11 cellular contexts compared by ENCODE assay signal in the genomic region with DNA sequence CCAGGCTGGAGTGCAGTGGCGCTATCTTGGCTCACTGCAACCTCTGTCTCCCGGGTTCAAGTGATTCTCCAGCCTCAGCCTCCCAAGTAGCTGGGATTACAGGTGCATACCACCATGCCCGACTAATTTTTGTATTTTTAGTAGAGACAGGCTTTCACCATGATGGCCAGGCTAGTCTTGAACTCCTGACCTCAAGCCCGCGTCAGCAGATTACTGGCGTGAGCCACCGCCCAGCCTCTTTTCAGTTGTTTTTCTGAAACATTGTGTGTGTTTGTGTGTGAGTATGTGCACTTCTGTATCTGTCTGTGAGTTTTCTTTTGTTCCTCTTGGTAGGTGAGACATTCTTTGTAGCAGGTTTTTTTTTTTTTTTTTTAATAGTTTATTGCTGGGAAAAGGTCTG. TPM values are rescaled to one million over a fixed set of nuclear protein-coding genes. Genes with fewer than 3 reads are reported as not detected.
DNase-seq lines count a peak whose midpoint lies in the region; ATAC-seq and TF ChIP-seq lines count a peak whose summit lies in the region.
"Not testable (repeated sequence)": the region's sequence is repeated elsewhere in the genome, so short reads cannot be mapped to it uniquely, and the experiment has no call there.
"Had no signal": no experiment of that assay in that cellular context is flagged by ENCODE, and none has a peak within 500 bp of the region (broad histone marks: within the 10 kb centered on the region; RNA-seq: fewer than 3 reads in every experiment).

No MANE protein-coding gene starts in this region.

- not testable (repeated sequence) for DNase-seq in Caco-2; effector memory CD4-positive, alpha-beta T cell; naive thymus-derived CD4-positive, alpha-beta T cell; spleen
- DNase-seq in SJSA1 (ENCODE audit: low read depth in 1 of 2, low spot score in 2 of 2), result peak; percentile 42 to 58
- peak; percentile 31 for DNase-seq in activated CD4-positive, alpha-beta memory T cell treated with anti-CD3 and anti-CD28 coated beads for 36 hours

- peaks cover 28% of the 10 kb centered on the region for H3K4me1 Mint-ChIP-seq in Caco-2 (ENCODE audit: low read depth, unreplicated experiment)
- peaks cover 78% of the 10 kb centered on the region for H3K4me1 Mint-ChIP-seq in activated CD4-positive, alpha-beta memory T cell treated with anti-CD3 and anti-CD28 coated beads for 36 hours (ENCODE audit: low read depth)
- H3K4me1 Mint-ChIP-seq in activated naive CD4-positive, alpha-beta T cell treated with anti-CD3 and anti-CD28 coated beads, Interleukin-2, amount 50 U/mL, for 24 hours, result peaks cover 88% of the 10 kb centered on the region
- H3K4me1 Mint-ChIP-seq in naive thymus-derived CD4-positive, alpha-beta T cell, result peaks cover 58 to 95% (median 81%) of the 10 kb centered on the region in 7 donors

- H3K4me3 Mint-ChIP-seq in Caco-2 (ENCODE audit: unreplicated experiment); activated CD4-positive, alpha-beta memory T cell treated with anti-CD3 and anti-CD28 coated beads for 36 hours: not testable (repeated sequence)
- peak overlapping the region; percentile 79 for H3K4me3 Mint-ChIP-seq in activated naive CD4-positive, alpha-beta T cell treated with anti-CD3 and anti-CD28 coated beads, Interleukin-2, amount 50 U/mL, for 24 hours
- peak overlapping the region; percentile 18 to 94 (median 79) for H3K4me3 Mint-ChIP-seq in naive thymus-derived CD4-positive, alpha-beta T cell

- H3K36me3 Mint-ChIP-seq in Caco-2 (ENCODE audit: insufficient read depth, unreplicated experiment), result peaks cover 52% of the 10 kb centered on the region
- peaks cover 33% of the 10 kb centered on the region for H3K36me3 Mint-ChIP-seq in activated CD4-positive, alpha-beta memory T cell treated with anti-CD3 and anti-CD28 coated beads for 36 hours
- peaks cover 11% of the 10 kb centered on the region for H3K36me3 Mint-ChIP-seq in activated naive CD4-positive, alpha-beta T cell treated with anti-CD3 and anti-CD28 coated beads, Interleukin-2, amount 50 U/mL, for 24 hours
- peaks cover 0 to 40% (median 26%) of the 10 kb centered on the region in 5 donors for H3K36me3 Mint-ChIP-seq in naive thymus-derived CD4-positive, alpha-beta T cell

- WGBS in spleen, 5 donors, result 68 to 86% (median 81%) methylated on average over 7 of the region's 7 CpGs

- not testable (repeated sequence) for BruUV-seq in Caco-2 (replicated peaks; lab: Mats Ljungman, UMichigan)

- H3K4me3 ChIP-seq in Caco-2 (ENCODE audit: low read depth, low read length); SJSA1; effector memory CD4-positive, alpha-beta T cell (ENCODE audit: insufficient read depth, low read depth, low read length, poor library complexity, severe bottlenecking); naive thymus-derived CD4-positive, alpha-beta T cell (ENCODE audit: low read length); spleen: not testable (repeated sequence)

- intact Hi-C loops in Caco-2 (cut with micrococcal nuclease; ENCODE audit: unreplicated experiment); activated CD4-positive, alpha-beta memory T cell treated with anti-CD3 and anti-CD28 coated beads for 36 hours (cut with micrococcal nuclease); naive thymus-derived CD4-positive, alpha-beta T cell (cut with micrococcal nuclease); spleen (cut with DNase I; ENCODE audit: low total_unique reads): not testable (repeated sequence)

- not testable (repeated sequence) for H3K27me3 ChIP-seq in Caco-2 (replicated peaks; ENCODE audit: control insufficient read depth, insufficient read depth, low read length); SJSA1 (replicated peaks); effector memory CD4-positive, alpha-beta T cell (replicated peaks; ENCODE audit: control insufficient read depth, insufficient read depth, low read length, poor library complexity, severe bottlenecking); naive thymus-derived CD4-positive, alpha-beta T cell (ENCODE audit: control insufficient read depth in 2 of 2, insufficient read depth in 2 of 2, low read length in 2 of 2); spleen (replicated peaks in 1 of 7)

- not testable (repeated sequence) for TF ChIP-seq CTCF in Caco-2 (IDR thresholded peaks at IDR 0.05; ENCODE audit: insufficient read depth in 1 of 2, low read depth in 1 of 2, low read length in 1 of 2, severe bottlenecking in 1 of 2, unreplicated experiment in 1 of 2); spleen (IDR thresholded peaks at IDR 0.05 in 8 of 11, conservative IDR thresholded peaks at IDR 0.05 in 3 of 11)

- CTCF ChIA-PET in Caco-2 (lab: Charles Lee), result not testable (repeated sequence)
- CTCF ChIA-PET in activated CD4-positive, alpha-beta memory T cell treated with anti-CD3 and anti-CD28 coated beads for 36 hours (lab: Charles Lee), result interaction anchor here (3.1 to 6.5 kb wide), 2 partner anchors 10 to 57 kb away, joined by 11 to 69 read pairs; a partner anchor contains a TSS
- CTCF ChIA-PET in naive thymus-derived CD4-positive, alpha-beta T cell (lab: Charles Lee), result interaction anchor here (0.8 to 1.6 kb wide), 4 partner anchors 8 to 55 kb away, joined by 3 to 8 read pairs (median 4); no protein-coding TSS in a partner anchor

- not testable (repeated sequence) for H3K36me3 ChIP-seq in Caco-2 (ENCODE audit: control insufficient read depth, insufficient read depth, low read length); effector memory CD4-positive, alpha-beta T cell (ENCODE audit: control insufficient read depth, insufficient read depth, low read length)
- H3K36me3 ChIP-seq in SJSA1, result peaks cover 48% of the 10 kb centered on the region
- peaks cover 0 to 28% (median 0%) of the 10 kb centered on the region in 3 experiments for H3K36me3 ChIP-seq in naive thymus-derived CD4-positive, alpha-beta T cell (ENCODE audit: control insufficient read depth in 2 of 3, insufficient read depth in 3 of 3, low read length in 3 of 3)
- peaks cover 0 to 32% (median 10%) of the 10 kb centered on the region in 6 donors for H3K36me3 ChIP-seq in spleen

- POLR2A ChIA-PET in Caco-2 (lab: Charles Lee), result not testable (repeated sequence)
- POLR2A ChIA-PET in activated CD4-positive, alpha-beta memory T cell treated with anti-CD3 and anti-CD28 coated beads for 36 hours (lab: Charles Lee), result interaction anchor here (3.1 kb wide), 1 partner anchor 9 kb away, joined by 22 read pairs; a partner anchor contains a TSS
- POLR2A ChIA-PET in naive thymus-derived CD4-positive, alpha-beta T cell (lab: Charles Lee), result interaction anchor here (0.6 to 7.9 kb wide), 10 partner anchors 8 to 967 kb away, joined by 3 to 139 read pairs (median 6); a partner anchor contains a TSS

- not testable (repeated sequence) for H3K9me3 ChIP-seq in Caco-2; SJSA1 (replicated peaks); effector memory CD4-positive, alpha-beta T cell (ENCODE audit: control insufficient read depth, low read length); naive thymus-derived CD4-positive, alpha-beta T cell (ENCODE audit: control insufficient read depth in 2 of 3, low read length in 3 of 3); spleen

- not testable (repeated sequence) for ATAC-seq in naive thymus-derived CD4-positive, alpha-beta T cell

- not testable (repeated sequence) for H3K27me3 Mint-ChIP-seq in Caco-2 (ENCODE audit: insufficient read depth, unreplicated experiment); activated CD4-positive, alpha-beta memory T cell treated with anti-CD3 and anti-CD28 coated beads for 36 hours; activated naive CD4-positive, alpha-beta T cell treated with anti-CD3 and anti-CD28 coated beads, Interleukin-2, amount 50 U/mL, for 24 hours; naive thymus-derived CD4-positive, alpha-beta T cell

- H3K4me1 ChIP-seq in Caco-2, result peaks cover 52% of the 10 kb centered on the region
- H3K4me1 ChIP-seq in SJSA1 (replicated peaks), result peaks cover 75% of the 10 kb centered on the region
- peaks cover 52% of the 10 kb centered on the region for H3K4me1 ChIP-seq in effector memory CD4-positive, alpha-beta T cell (ENCODE audit: control insufficient read depth, insufficient read depth, low read length, poor library complexity, severe bottlenecking)
- H3K4me1 ChIP-seq in naive thymus-derived CD4-positive, alpha-beta T cell (ENCODE audit: control insufficient read depth in 2 of 2, insufficient read depth in 2 of 2, low read length in 2 of 2), result peaks cover 43 to 59% of the 10 kb centered on the region in 2 donors
- peaks cover 45 to 98% (median 66%) of the 10 kb centered on the region in 6 donors for H3K4me1 ChIP-seq in spleen

- not testable (repeated sequence) for TF ChIP-seq POLR2A in spleen (IDR thresholded peaks at IDR 0.05)

- peak overlapping the region; percentile 67 for H3K27ac Mint-ChIP-seq in Caco-2 (ENCODE audit: unreplicated experiment)
- peak overlapping the region; percentile 95 for H3K27ac Mint-ChIP-seq in activated CD4-positive, alpha-beta memory T cell treated with anti-CD3 and anti-CD28 coated beads for 36 hours
- H3K27ac Mint-ChIP-seq in activated naive CD4-positive, alpha-beta T cell treated with anti-CD3 and anti-CD28 coated beads, Interleukin-2, amount 50 U/mL, for 24 hours, result peak overlapping the region; percentile 98
- H3K27ac Mint-ChIP-seq in naive thymus-derived CD4-positive, alpha-beta T cell, result peak overlapping the region; percentile 60 to 100 (median 97)

- not testable (repeated sequence) for H3K27ac ChIP-seq in SJSA1
- H3K27ac ChIP-seq in effector memory CD4-positive, alpha-beta T cell (ENCODE audit: insufficient read depth, low read length, poor library complexity, severe bottlenecking), result peak overlapping the region; percentile 76
- peak overlapping the region; percentile 80 for H3K27ac ChIP-seq in naive thymus-derived CD4-positive, alpha-beta T cell (ENCODE audit: low read depth, low read length)
- peak overlapping the region in 6 of 8 donors; percentile 35 to 91 (median 86) for H3K27ac ChIP-seq in spleen

- not testable (repeated sequence) for H3K9me3 Mint-ChIP-seq in Caco-2 (ENCODE audit: unreplicated experiment); activated CD4-positive, alpha-beta memory T cell treated with anti-CD3 and anti-CD28 coated beads for 36 hours; activated naive CD4-positive, alpha-beta T cell treated with anti-CD3 and anti-CD28 coated beads, Interleukin-2, amount 50 U/mL, for 24 hours; naive thymus-derived CD4-positive, alpha-beta T cell

RNA-seq across cellular contexts. Expression of a gene that starts 8.9 kb away (rescaled TPM):
- total RNA-seq in Caco-2 (2022) (82.2 and 95.2 TPM in 2 replicates), spleen (100 to 1,000 TPM in 5 of 7 donors, 10 to 100 TPM in 2; 65.8 to 126 (median 110) TPM)
- 28.5 and 37.1 TPM in 2 replicates for total RNA-seq in SJSA1 (2014; rRNA removed; shearing (Covaris generic))
- 10 to 100 TPM; 82.0 to 84.1 TPM for total RNA-seq in activated CD4-positive, alpha-beta memory T cell treated with anti-CD3 and anti-CD28 coated beads for 36 hours
- 100 to 1,000 TPM; 100 to 314 (median 252) TPM for total RNA-seq in naive thymus-derived CD4-positive, alpha-beta T cell
- polyA plus RNA-seq in naive thymus-derived CD4-positive, alpha-beta T cell, result 100 to 1,000 TPM in 1 of 2 donors, 10 to 100 TPM in 1; 48.0 to 116 TPM
- polyA plus RNA-seq in spleen, result 10 to 100 TPM; 20.6 to 35.1 (median 20.9) TPM

RNA-seq across cellular contexts. Expression of a gene that starts 26.8 kb away (rescaled TPM):
- total RNA-seq in Caco-2 (2022) (224 and 225 TPM in 2 replicates), spleen (100 to 1,000 TPM; 139 to 195 (median 164) TPM)
- total RNA-seq in SJSA1 (2014; rRNA removed; shearing (Covaris generic)), result 334 and 353 TPM in 2 replicates
- total RNA-seq in activated CD4-positive, alpha-beta memory T cell treated with anti-CD3 and anti-CD28 coated beads for 36 hours, result 100 to 1,000 TPM; 271 to 274 TPM
- 100 to 1,000 TPM; 163 to 248 (median 206) TPM for total RNA-seq in naive thymus-derived CD4-positive, alpha-beta T cell
- 100 to 1,000 TPM in 1 of 2 donors, 10 to 100 TPM in 1; 81.8 to 140 TPM for polyA plus RNA-seq in naive thymus-derived CD4-positive, alpha-beta T cell
- polyA plus RNA-seq in spleen, result 100 to 1,000 TPM in 1 of 3 donors, 10 to 100 TPM in 2; 77.5 to 104 (median 89.9) TPM

RNA-seq across cellular contexts. Expression of a gene that starts 30.0 kb away (rescaled TPM):
- total RNA-seq in Caco-2 (2022) (not detected in 2 replicates), spleen (not detected)
- not detected in 2 replicates for total RNA-seq in SJSA1 (2014; rRNA removed; shearing (Covaris generic))
- not detected for total RNA-seq in activated CD4-positive, alpha-beta memory T cell treated with anti-CD3 and anti-CD28 coated beads for 36 hours
- total RNA-seq in naive thymus-derived CD4-positive, alpha-beta T cell, result not detected
- polyA plus RNA-seq in naive thymus-derived CD4-positive, alpha-beta T cell, result not detected
- under 1 TPM; 0.03 to 0.04 (median 0.03) TPM for polyA plus RNA-seq in spleen
- total RNA-seq: GM23248, HT-29, LHCN-M2 had no signal
- polyA plus RNA-seq: GM23248 had no signal

RNA-seq across cellular contexts. Expression of a gene that starts 52.7 kb away (rescaled TPM):
- not detected in 2 replicates for total RNA-seq in Caco-2 (2022)
- total RNA-seq in SJSA1 (2014; rRNA removed; shearing (Covaris generic)), result 0.50 and 1.4 TPM in 2 replicates
- not detected for total RNA-seq in activated CD4-positive, alpha-beta memory T cell treated with anti-CD3 and anti-CD28 coated beads for 36 hours
- 1 to 10 TPM in 2 of 5 experiments, not detected in 3; 1.4 to 4.2 TPM for total RNA-seq in naive thymus-derived CD4-positive, alpha-beta T cell
- not detected for polyA plus RNA-seq in naive thymus-derived CD4-positive, alpha-beta T cell
- 1 to 10 TPM in 3 of 7 donors, under 1 TPM in 2, not detected in 2; 0.70 to 1.2 (median 1.1) TPM for total RNA-seq in spleen
- polyA plus RNA-seq in spleen, result under 1 TPM; 0.30 to 0.51 (median 0.50) TPM
- total RNA-seq: GM23248, Right ventricle myocardium inferior had no signal
